In the genomic region with DNA sequence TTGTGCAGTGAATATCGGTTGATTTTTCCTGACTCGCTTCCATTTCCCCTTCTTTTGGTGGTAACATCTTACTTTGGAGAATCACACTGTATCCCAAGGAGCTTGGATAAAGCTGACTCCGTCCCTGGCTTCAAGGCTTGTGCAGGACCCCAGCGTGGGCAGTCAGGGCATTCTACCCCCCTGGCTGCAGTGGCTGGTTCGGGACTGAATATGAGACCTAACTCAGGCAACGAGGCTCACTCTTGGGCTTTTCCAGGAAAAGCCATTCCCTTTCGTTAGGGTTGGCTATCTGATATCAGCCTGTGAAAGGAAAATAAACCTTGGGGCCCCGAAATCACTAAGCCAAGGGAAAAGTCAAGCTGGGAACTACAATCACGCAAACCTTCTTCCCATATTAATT, we compare ENCODE assay signal across 1 cellular context.
TF ChIP-seq lines count a peak whose summit lies in the region.

No MANE protein-coding gene starts in this region.

TF ChIP-seq in GM23338, 12 proteins besides CTCF, POLR2A, EP300 and RAD21 (continued from another document):
- TF ChIP-seq STAT1 (IDR thresholded peaks at IDR 0.05; ENCODE audit: unreplicated experiment) = no peak
- TF ChIP-seq EZH2 (IDR thresholded peaks at IDR 0.05; ENCODE audit: low read depth, unreplicated experiment) = no peak
